In the genomic region with DNA sequence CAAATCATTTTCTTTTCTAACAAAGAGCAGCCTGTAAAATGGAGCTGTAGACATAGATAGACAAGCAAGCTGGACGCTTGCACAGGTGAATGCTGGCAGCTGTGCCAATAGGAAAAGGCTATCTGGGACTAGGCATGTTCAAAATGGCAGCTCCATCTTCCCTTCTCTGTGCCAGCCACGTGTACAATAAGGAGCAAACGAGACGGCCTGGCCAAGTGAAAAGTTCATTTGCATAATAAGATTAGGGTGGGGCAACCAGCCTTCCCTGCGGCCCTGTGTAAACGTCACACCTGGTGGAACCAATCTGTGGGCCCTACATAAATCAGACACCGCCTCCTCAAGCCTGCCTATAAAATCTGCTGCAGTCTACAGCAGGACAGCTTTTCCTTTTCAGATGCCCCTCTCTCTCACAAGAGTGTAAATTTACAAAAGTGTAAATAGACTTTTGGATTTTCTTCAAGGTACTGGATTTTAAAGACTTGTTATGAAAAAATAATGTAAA, we compare ENCODE assay signal across 19 cellular contexts. TPM values are rescaled to one million over a fixed set of nuclear protein-coding genes. Genes with fewer than 3 reads are reported as not detected.
DNase-seq lines count a peak whose midpoint lies in the region; ATAC-seq and TF ChIP-seq lines count a peak whose summit lies in the region.
"Had no signal": no experiment of that assay in that cellular context is flagged by ENCODE, and none has a peak within 500 bp of the region (broad histone marks: within the 10 kb centered on the region; RNA-seq: fewer than 3 reads in every experiment).

No MANE protein-coding gene starts in this region.

- POLR2A ChIA-PET in OCI-LY7 (lab: Charles Lee) = no interaction called here

- DNase-seq in DMS153 (lab: John Stamatoyannopoulos, UW) (peak; percentile 65), DMS153 treated with DMSO at 0.1 percent for 48 hours (lab: John Stamatoyannopoulos, UW; ENCODE audit: unreplicated experiment) (no peak), NCI-H146 (lab: John Stamatoyannopoulos, UW) (peak; percentile 83), OCI-LY7 (ENCODE audit: low spot score) (peak; percentile 18), mucosa of descending colon (no peak), NOMO-1 treated with dmso at 0.1 percent for 144 hours (lab: John Stamatoyannopoulos, UW; ENCODE audit: unreplicated experiment) (no peak), GM19238 (ENCODE audit: insufficient read length, low spot score) (no peak), NK-92 (lab: John Stamatoyannopoulos, UW; ENCODE audit: unreplicated experiment) (no peak)
- DNase-seq: activated CD8-positive, alpha-beta T cell treated with anti-CD3 and anti-CD28 coated beads for 36 hours; activated T-cell treated with anti-CD3 and anti-CD28 coated beads, Interleukin-2, amount 50 U/mL, for 4 hours; colonic mucosa; DMS79; foreskin fibroblast; retina; T-cell had no signal

- H4K20me1 ChIP-seq in OCI-LY7 (ENCODE audit: insufficient read depth, low read length) = no peaks in the 10 kb centered on the region
- H4K20me1 ChIP-seq: BLaER1 treated with 17β-estradiol and CSF1 and Interleukin-3, amounts not matched to agents 10 nM and 100 nM had no signal

- H3K4me3 ChIP-seq in OCI-LY7 (ENCODE audit: low read depth, low read length, poor library complexity, severe bottlenecking) (no peak overlapping the region), mucosa of descending colon (no peak overlapping the region)
- H3K4me3 ChIP-seq: BLaER1 treated with 17β-estradiol and CSF1 and Interleukin-3, amounts not matched to agents 10 nM and 100 nM; colonic mucosa; tibial nerve had no signal

- H2AFZ ChIP-seq in OCI-LY7 (ENCODE audit: low read length) = no peak overlapping the region

- H3K4me2 ChIP-seq in OCI-LY7 (ENCODE audit: low read length) = no peak overlapping the region
- H3K4me2 ChIP-seq: BLaER1 treated with 17β-estradiol and CSF1 and Interleukin-3, amounts not matched to agents 10 nM and 100 nM had no signal

- H3K9me3 ChIP-seq in OCI-LY7 (ENCODE audit: low read length) (no peaks in the 10 kb centered on the region), mucosa of descending colon (no peaks in the 10 kb centered on the region)
- H3K9me3 ChIP-seq: colonic mucosa, tibial nerve had no signal

- no peaks in the 10 kb centered on the region for H3K79me2 ChIP-seq in OCI-LY7 (ENCODE audit: insufficient read depth, low read depth, low read length)

- peak; percentile 60 for ATAC-seq in mucosa of descending colon
- ATAC-seq: activated CD8-positive, alpha-beta T cell treated with anti-CD3 and anti-CD28 coated beads for 36 hours; activated T-cell treated with anti-CD3 and anti-CD28 coated beads, Interleukin-2, amount 50 U/mL, for 4 hours; Panc1; stimulated activated memory B cell treated with anti-CD40 and anti-IgM and Interleukin-4, amounts not matched to agents 10 μg/mL and 1 μg/mL and 100 μg/mL, for 72 hours; T-cell had no signal

- H3K27ac ChIP-seq in OCI-LY7 (ENCODE audit: low read depth, low read length, poor library complexity, severe bottlenecking) = no peak overlapping the region
- H3K27ac ChIP-seq: BLaER1 treated with 17β-estradiol and CSF1 and Interleukin-3, amounts not matched to agents 10 nM and 100 nM; colonic mucosa; tibial nerve had no signal

- TF ChIP-seq CTCF in OCI-LY7 (conservative IDR thresholded peaks at IDR 0.05; ENCODE audit: low read length) (no peak), mucosa of descending colon (IDR thresholded peaks at IDR 0.05) (no peak)

- no TSS peak for BruUV-seq in OCI-LY7 (replicated peaks; lab: Mats Ljungman, UMichigan)

- no peaks in the 10 kb centered on the region for H3K4me1 ChIP-seq in OCI-LY7 (ENCODE audit: insufficient read depth, low read length, poor library complexity, severe bottlenecking)
- peaks cover 4% of the 10 kb centered on the region for H3K4me1 ChIP-seq in mucosa of descending colon (ENCODE audit: low read depth)
- H3K4me1 ChIP-seq: BLaER1 treated with 17β-estradiol and CSF1 and Interleukin-3, amounts not matched to agents 10 nM and 100 nM; colonic mucosa; tibial nerve had no signal

- H3K36me3 ChIP-seq in OCI-LY7 (ENCODE audit: insufficient read depth, low read length) (no peaks in the 10 kb centered on the region), mucosa of descending colon (ENCODE audit: low read depth) (no peaks in the 10 kb centered on the region)
- H3K36me3 ChIP-seq: BLaER1 treated with 17β-estradiol and CSF1 and Interleukin-3, amounts not matched to agents 10 nM and 100 nM; colonic mucosa; tibial nerve had no signal

- CTCF ChIA-PET in OCI-LY7 (lab: Charles Lee; ENCODE audit: unreplicated experiment) = no interaction called here

- intact Hi-C loops in OCI-LY7 (cut with micrococcal nuclease; ENCODE audit: unreplicated experiment) = no loop called here
- intact Hi-C loops in mucosa of descending colon (cut with DNase I, micrococcal nuclease) = no loop called here

- H3K9me2 ChIP-seq in OCI-LY7 (ENCODE audit: insufficient read depth, low read length) = no peaks in the 10 kb centered on the region

RNA-seq across cellular contexts. Expression of a gene that starts 16.6 kb away (rescaled TPM):
- 15.7 and 19.5 TPM in 2 replicates for total RNA-seq in OCI-LY7 (2014; rRNA removed; shearing (Covaris generic))
- 27.4 and 27.7 TPM in 2 replicates for total RNA-seq in OCI-LY7 (2022)
- total RNA-seq in mucosa of descending colon = 10 to 100 TPM; 32.1 to 66.3 (median 66.0) TPM

Comparison
In these comparisons a context has a peak if more than half of its experiments do, and no peak if none do; other contexts are left out.
1. DNase-seq: peak in DMS153 (single experiment), NCI-H146 (single experiment) and OCI-LY7 (single experiment); none in DMS153 treated with DMSO at 0.1 percent for 48 hours (single experiment), mucosa of descending colon (0 of 3), NOMO-1 treated with dmso at 0.1 percent for 144 hours (single experiment), GM19238 (single experiment) and NK-92 (single experiment).